In genomic region chr21:43735236-43736091, GRCh38 we compare ENCODE assay signal across 15 cellular contexts. TPM values are rescaled to one million over a fixed set of nuclear protein-coding genes. Genes with fewer than 3 reads are reported as not detected.
DNase-seq lines count a peak whose midpoint lies in the region; ATAC-seq, FAIRE-seq and TF ChIP-seq lines count a peak whose summit lies in the region.
"Had no signal": no experiment of that assay in that cellular context is flagged by ENCODE, and none has a peak within 500 bp of the region (broad histone marks: within the 10 kb centered on the region; RNA-seq: fewer than 3 reads in every experiment).

No MANE protein-coding gene starts in this region.

- H3K4me1 Mint-ChIP-seq in H9 = peaks cover 19 to 20% of the 10 kb centered on the region in 2 experiments
- H3K4me1 Mint-ChIP-seq in Calu3 (ENCODE audit: low read depth, unreplicated experiment) = peaks cover 18% of the 10 kb centered on the region
- H3K4me1 Mint-ChIP-seq in CD4-positive, alpha-beta T cell (ENCODE audit: low read depth) = peaks cover 35% of the 10 kb centered on the region

- no peak overlapping the region for H2BK15ac ChIP-seq in H9 (ENCODE audit: low read depth, low read length)

- H2BK5ac ChIP-seq in H9 (ENCODE audit: insufficient read length, low read length) = no peak overlapping the region

- H3K14ac ChIP-seq in H9 (ENCODE audit: insufficient read depth, low read length) = no peak overlapping the region

- H3K4me3 Mint-ChIP-seq in H9 = no peak overlapping the region
- H3K4me3 Mint-ChIP-seq in Calu3 (ENCODE audit: low read depth, unreplicated experiment) = no peak overlapping the region
- H3K4me3 Mint-ChIP-seq in CD4-positive, alpha-beta T cell = no peak overlapping the region
- H3K4me3 Mint-ChIP-seq: stimulated activated naive B cell treated with anti-CD40 and anti-IgM and Interleukin-4, amounts not matched to agents 10 μg/mL and 1 μg/mL and 100 μg/mL, for 72 hours had no signal

- H2BK120ac ChIP-seq in H9 (ENCODE audit: low read depth, low read length, poor library complexity, severe bottlenecking) = no peak overlapping the region

- H3K79me2 ChIP-seq in H9 (ENCODE audit: insufficient read depth, low read length) (no peaks in the 10 kb centered on the region; the same call in 1 of the 2 replicates), K562 (ENCODE audit: control insufficient read depth, insufficient read depth, low read length) (peaks cover 74% of the 10 kb centered on the region)

- no peak for TF ChIP-seq EP300 in K562 (IDR thresholded peaks at IDR 0.05; ENCODE audit: low read length)

- H2AFZ ChIP-seq in H9 (ENCODE audit: low read length) (no peak overlapping the region), K562 (ENCODE audit: low read depth, low read length) (no peak overlapping the region)

- no peak overlapping the region for H3K9ac ChIP-seq in H9 (ENCODE audit: extremely low read depth, insufficient read length, low read length)
- peak overlapping the region in 1 of 2 experiments; percentile 80; a peak in 2 of 4 replicates for H3K9ac ChIP-seq in K562 (ENCODE audit: insufficient read depth in 1 of 2, low read depth in 2 of 2, low read length in 2 of 2)

- H3K18ac ChIP-seq in H9 (ENCODE audit: insufficient read length, low read depth, low read length) = no peak overlapping the region

- H3K4me3 ChIP-seq in K562 (no peak overlapping the region), lower lobe of right lung (no peak overlapping the region), thoracic aorta (peak overlapping the region; percentile 47)
- H3K4me3 ChIP-seq: SK-N-MC had no signal

- no peak overlapping the region for H4K8ac ChIP-seq in H9 (replicated peaks; ENCODE audit: insufficient read length, low read depth, low read length)

- BruUV-seq in K562 (replicated peaks; lab: Mats Ljungman, UMichigan) = no TSS peak
- no TSS peak for BruUV-seq in Calu3 (replicated peaks; lab: Mats Ljungman, UMichigan)

- H3T11ph ChIP-seq in H9 (ENCODE audit: low read length) = no peak overlapping the region

- no peak for FAIRE-seq in K562 (lab: Jason Lieb, UNC)

- H2BK12ac ChIP-seq in H9 (ENCODE audit: insufficient read length, low read depth, low read length) = no peak overlapping the region

- H3K4me2 ChIP-seq in H9 (ENCODE audit: insufficient read depth, insufficient read length, low read length) = no peak overlapping the region
- H3K4me2 ChIP-seq in K562 (ENCODE audit: insufficient read depth, low read length) = no peak overlapping the region

- H3K27me3 Mint-ChIP-seq in H9 (ENCODE audit: low read depth) (no peaks in the 10 kb centered on the region), Calu3 (ENCODE audit: unreplicated experiment) (no peaks in the 10 kb centered on the region)
- no peaks in the 10 kb centered on the region for H3K27me3 Mint-ChIP-seq in CD4-positive, alpha-beta T cell
- H3K27me3 Mint-ChIP-seq: naive thymus-derived CD8-positive, alpha-beta T cell; stimulated activated naive B cell treated with anti-CD40 and anti-IgM and Interleukin-4, amounts not matched to agents 10 μg/mL and 1 μg/mL and 100 μg/mL, for 72 hours had no signal

- H3K27me3 ChIP-seq in H9 (ENCODE audit: insufficient read depth, low read length) = no peaks in the 10 kb centered on the region
- no peaks in the 10 kb centered on the region for H3K27me3 ChIP-seq in K562 (ENCODE audit: control insufficient read depth in 2 of 2, insufficient read depth in 2 of 2, low read length in 2 of 2)
- no peaks in the 10 kb centered on the region for H3K27me3 ChIP-seq in lower lobe of right lung (ENCODE audit: low read depth)
- no peaks in the 10 kb centered on the region for H3K27me3 ChIP-seq in thoracic aorta (replicated peaks; ENCODE audit: insufficient read depth)
- H3K27me3 ChIP-seq in CD4-positive, alpha-beta T cell (ENCODE audit: control insufficient read depth, insufficient read depth, low read length) = no peaks in the 10 kb centered on the region

- TF ChIP-seq POLR2A in K562 (conservative IDR thresholded peaks at IDR 0.05) = no peak

- CTCF ChIA-PET in K562 (lab: Yijun Ruan, JAX; ENCODE audit: low intra/inter-chr PET ratio) (no interaction called here), Calu3 (lab: Charles Lee) (no interaction called here)
- CTCF ChIA-PET in CD4-positive, alpha-beta T cell (lab: Charles Lee) = no interaction called here

- DNase-seq in H9 (no peak), K562 (ENCODE audit: extremely low read depth in 1 of 4, low spot score in 3 of 4) (no peak), lower lobe of right lung (no peak), thoracic aorta (ENCODE audit: low spot score) (no peak), Calu3 (no peak)
- DNase-seq in CD4-positive, alpha-beta T cell = no peak
- DNase-seq: activated CD4-positive, alpha-beta T cell treated with anti-CD3 and anti-CD28 coated beads for 4 hours; activated CD8-positive, alpha-beta memory T cell treated with anti-CD3 and anti-CD28 coated beads, Interleukin-2, amount 50 U/mL, for 4 hours; activated effector memory CD4-positive, alpha-beta T cell treated with anti-CD3 and anti-CD28 coated beads, Interleukin-2, amount 50 U/mL, for 16 hours; naive thymus-derived CD8-positive, alpha-beta T cell; NCI-H2029; NCI-H510A treated with DMSO at 0.1 percent for 48 hours; stimulated activated naive B cell treated with anti-CD40 and anti-IgM and Interleukin-4, amounts not matched to agents 10 μg/mL and 1 μg/mL and 100 μg/mL, for 72 hours had no signal

- no peak for TF ChIP-seq CTCF in H9 (conservative IDR thresholded peaks at IDR 0.05)
- TF ChIP-seq CTCF in K562 (IDR thresholded peaks at IDR 0.05 in 2 of 3, conservative IDR thresholded peaks at IDR 0.05 in 1 of 3; ENCODE audit: insufficient read depth in 2 of 3, low read depth in 1 of 3, low read length in 3 of 3) = no peak
- TF ChIP-seq CTCF in lower lobe of right lung (IDR thresholded peaks at IDR 0.05) = no peak
- TF ChIP-seq CTCF in thoracic aorta (IDR thresholded peaks at IDR 0.05) = no peak
- no peak for TF ChIP-seq CTCF in Calu3 (IDR thresholded peaks at IDR 0.05; ENCODE audit: unreplicated experiment)
- TF ChIP-seq CTCF in CD4-positive, alpha-beta T cell (IDR thresholded peaks at IDR 0.05) = no peak

- no peaks in the 10 kb centered on the region for H3K9me3 ChIP-seq in H9 (ENCODE audit: control insufficient read depth, low read depth, low read length)
- no peaks in the 10 kb centered on the region for H3K9me3 ChIP-seq in K562 (replicated peaks; ENCODE audit: control insufficient read depth, insufficient read depth, low read depth, low read length)
- no peaks in the 10 kb centered on the region for H3K9me3 ChIP-seq in lower lobe of right lung
- no peaks in the 10 kb centered on the region for H3K9me3 ChIP-seq in thoracic aorta
- H3K9me3 ChIP-seq in CD4-positive, alpha-beta T cell (ENCODE audit: control insufficient read depth, low read length) = no peaks in the 10 kb centered on the region

- no peak overlapping the region for H3K23ac ChIP-seq in H9 (ENCODE audit: insufficient read length, low read depth, low read length)

- no peaks in the 10 kb centered on the region for H3K79me1 ChIP-seq in H9 (ENCODE audit: insufficient read depth, low read depth, low read length, poor library complexity, severe bottlenecking)

- H2AK5ac ChIP-seq in H9 (ENCODE audit: insufficient read length, low read length) = no peak overlapping the region

- no peak overlapping the region for H4K91ac ChIP-seq in H9 (ENCODE audit: insufficient read length, low read depth, low read length)

- in situ Hi-C loops in K562 (cut with MboI) = no loop called here

- no peaks in the 10 kb centered on the region for H3K23me2 ChIP-seq in H9 (ENCODE audit: insufficient read length, low read depth, low read length, poor library complexity, severe bottlenecking)

- peaks cover 11% of the 10 kb centered on the region for H3K9me1 ChIP-seq in K562 (ENCODE audit: control insufficient read depth, insufficient read depth, low read length)

- H3K36me3 ChIP-seq in K562 (ENCODE audit: control insufficient read depth, insufficient read depth, low read length) (peaks cover 77% of the 10 kb centered on the region), lower lobe of right lung (peaks cover 42% of the 10 kb centered on the region), thoracic aorta (peaks cover 3% of the 10 kb centered on the region)

- H3K27ac ChIP-seq in H9 (ENCODE audit: insufficient read length, low read depth, low read length) (no peak overlapping the region), K562 (ENCODE audit: extremely low read depth, low read depth, low read length) (no peak overlapping the region), lower lobe of right lung (peak overlapping the region; percentile 75), thoracic aorta (peak overlapping the region; percentile 52 to 67)
- no peak overlapping the region for H3K27ac ChIP-seq in CD4-positive, alpha-beta T cell (ENCODE audit: low read depth, low read length)
- H3K27ac ChIP-seq: SK-N-MC had no signal

- intact Hi-C loops in K562 (cut with micrococcal nuclease) = no loop called here
- intact Hi-C loops in lower lobe of right lung (cut with DNase I) = no loop called here
- intact Hi-C loops in Calu3 (cut with micrococcal nuclease; ENCODE audit: unreplicated experiment) = no loop called here
- intact Hi-C loops in CD4-positive, alpha-beta T cell (cut with DNase I, micrococcal nuclease) = no loop called here

- no peak overlapping the region for H4K5ac ChIP-seq in H9 (ENCODE audit: insufficient read length, low read depth, low read length)

- H3K56ac ChIP-seq in H9 (ENCODE audit: insufficient read length, low read depth, low read length) = no peak overlapping the region

- no CpG with 5 or more reads among the region's 22 CpGs for WGBS in H9 (ENCODE audit: extremely low coverage, insufficient read length, low lambda C conversion rate)
- WGBS in K562 (ENCODE audit: insufficient coverage, low coverage, missing lambda C conversion rate) = 94% methylated on average over 22 of the region's 22 CpGs

- H3K4ac ChIP-seq in H9 (ENCODE audit: low read depth, low read length) = no peak overlapping the region

- H3K9me3 Mint-ChIP-seq in H9 = no peaks in the 10 kb centered on the region
- H3K9me3 Mint-ChIP-seq in Calu3 (ENCODE audit: low read depth, unreplicated experiment) = no peaks in the 10 kb centered on the region
- no peaks in the 10 kb centered on the region for H3K9me3 Mint-ChIP-seq in CD4-positive, alpha-beta T cell
- H3K9me3 Mint-ChIP-seq: naive thymus-derived CD8-positive, alpha-beta T cell had no signal

- no peak for TF ChIP-seq RAD21 in K562 (CRISPR knock-in tag; conservative IDR thresholded peaks at IDR 0.05 in 1 of 2, IDR thresholded peaks at IDR 0.05 in 1 of 2)

- ATAC-seq in K562 = no peak
- no peak for ATAC-seq in lower lobe of right lung
- ATAC-seq in thoracic aorta (ENCODE audit: insufficient number of reproducible peaks, low FRiP score, low read depth) = no peak
- ATAC-seq in CD4-positive, alpha-beta T cell (ENCODE audit: poor library complexity) = no peak
- no peak for ATAC-seq in HG03159 (IDR thresholded peaks at IDR 0.05; ENCODE audit: unreplicated experiment)
- ATAC-seq: stimulated activated naive B cell treated with anti-CD40 and anti-IgM and Interleukin-4, amounts not matched to agents 10 μg/mL and 1 μg/mL and 100 μg/mL, for 72 hours had no signal

- H3K36me3 Mint-ChIP-seq in H9 (ENCODE audit: insufficient read depth in 1 of 3, low read depth in 3 of 3) (peaks cover 0 to 14% (median 0%) of the 10 kb centered on the region in 3 experiments; a peak in 2 of 7 replicates), Calu3 (ENCODE audit: insufficient read depth, unreplicated experiment) (peaks cover 45% of the 10 kb centered on the region)
- H3K36me3 Mint-ChIP-seq in CD4-positive, alpha-beta T cell (ENCODE audit: low read depth) = peaks cover 24% of the 10 kb centered on the region

- no peaks in the 10 kb centered on the region for H4K20me1 ChIP-seq in H9 (ENCODE audit: control insufficient read depth, insufficient read depth, insufficient read length)
- peaks cover 23% of the 10 kb centered on the region for H4K20me1 ChIP-seq in K562 (replicated peaks; ENCODE audit: control insufficient read depth, insufficient read depth, low read length)

- H3K4me1 ChIP-seq in H9 (ENCODE audit: insufficient read depth, low read length) (no peaks in the 10 kb centered on the region), K562 (replicated peaks in 1 of 2; ENCODE audit: control insufficient read depth in 2 of 2, insufficient read depth in 2 of 2, low read length in 2 of 2) (peaks cover 19 to 67% of the 10 kb centered on the region in 2 experiments), lower lobe of right lung (peaks cover 46% of the 10 kb centered on the region), thoracic aorta (ENCODE audit: control insufficient read depth in 1 of 2, low read depth in 2 of 2) (peaks cover 23 to 54% of the 10 kb centered on the region in 2 donors)

- peak overlapping the region in 2 of 3 experiments; percentile 40 to 44; a peak in 3 of 7 replicates for H3K27ac Mint-ChIP-seq in H9
- no peak overlapping the region for H3K27ac Mint-ChIP-seq in Calu3 (ENCODE audit: unreplicated experiment)
- no peak overlapping the region for H3K27ac Mint-ChIP-seq in CD4-positive, alpha-beta T cell
- H3K27ac Mint-ChIP-seq: stimulated activated naive B cell treated with anti-CD40 and anti-IgM and Interleukin-4, amounts not matched to agents 10 μg/mL and 1 μg/mL and 100 μg/mL, for 72 hours had no signal

- POLR2A ChIA-PET in K562 (lab: Yijun Ruan, JAX) = interaction anchor here (0.7 to 3.5 kb wide), 3 partner anchors 8 to 11 kb away, joined by 3 to 26 read pairs (median 19); no protein-coding TSS in a partner anchor
- POLR2A ChIA-PET in CD4-positive, alpha-beta T cell (lab: Charles Lee) = no interaction called here

- no peak overlapping the region for H2BK20ac ChIP-seq in H9 (ENCODE audit: low read depth, low read length, poor library complexity, severe bottlenecking)

RNA-seq across cellular contexts. Expression of gene PDXK, which starts 16.5 kb away (rescaled TPM):
- 109 and 117 TPM in 2 replicates for total RNA-seq in H9 (2021)
- total RNA-seq in K562 (2011; cell fraction: chromatin; rRNA removed; ENCODE audit: low replicate concordance) = 130 and 265 TPM in 2 replicates
- 121 and 125 TPM in 2 replicates for total RNA-seq in K562 (2011; cell fraction: nucleolus; rRNA removed)
- 113 and 116 TPM in 2 replicates for total RNA-seq in K562 (2011; cell fraction: nucleoplasm; rRNA removed)
- 95.1 and 117 TPM in 2 replicates for total RNA-seq in K562 (2014; rRNA removed)
- total RNA-seq in K562 (2014; rRNA removed; fragmentation: Illumina TruSeq; extraction: Trizol) = 57.2 and 71.2 TPM in 2 replicates
- 46.8 and 47.5 TPM in 2 replicates for total RNA-seq in K562 (2015; rRNA removed; fragmentation: Illumina TruSeq; extraction: Trizol)
- total RNA-seq in K562 (2021) = 162 TPM in 2 replicates
- 135 and 158 TPM in 2 replicates for polyA plus RNA-seq in K562 (2011; rRNA removed)
- 118 and 126 TPM in 2 replicates for polyA plus RNA-seq in K562 (2011; cell fraction: cytosol; rRNA removed)
- 116 TPM in 2 replicates for polyA plus RNA-seq in K562 (2011; cell fraction: nucleus; rRNA removed)
- 82.1 and 83.5 TPM in 2 replicates for polyA plus RNA-seq in K562 (2012)
- 80.6 and 84.8 TPM in 2 replicates for polyA plus RNA-seq in K562 (2014; fragmentation: Illumina TruSeq; extraction: Trizol)
- polyA plus RNA-seq in K562 (2014; fragmentation: Nextera tagmentation; extraction: Ambion mirVana) = 1 to 10 TPM; 5.6 to 8.9 TPM
- polyA plus RNA-seq in K562 (2014; rRNA removed) = 76.5 and 103 TPM in 2 replicates
- polyA minus RNA-seq in K562 (2011; rRNA and poly(A)+ RNA removed) = 203 and 232 TPM in 2 replicates
- 63.0 and 91.6 TPM in 2 replicates for polyA minus RNA-seq in K562 (2011; cell fraction: cytosol; rRNA and poly(A)+ RNA removed)
- 27.7 and 39.5 TPM in 2 replicates for polyA minus RNA-seq in K562 (2011; cell fraction: nucleus; rRNA and poly(A)+ RNA removed)
- 195 TPM for total RNA-seq in lower lobe of right lung
- 10 to 100 TPM; 52.4 to 64.7 TPM for total RNA-seq in thoracic aorta
- 202 and 214 TPM in 2 replicates for total RNA-seq in Calu3 (2022)
- 10 to 100 TPM; 74.8 to 77.0 TPM for total RNA-seq in CD4-positive, alpha-beta T cell

RNA-seq across cellular contexts. Expression of gene CSTB, which starts 40.6 kb away (rescaled TPM):
- total RNA-seq in H9 (2021) (40.7 and 44.5 TPM in 2 replicates), K562 (2014; rRNA removed) (23.1 and 29.0 TPM in 2 replicates), K562 (2014; rRNA removed; fragmentation: Illumina TruSeq; extraction: Trizol) (20.8 and 21.1 TPM in 2 replicates), K562 (2015; rRNA removed; fragmentation: Illumina TruSeq; extraction: Trizol) (31.7 and 34.9 TPM in 2 replicates), K562 (2021) (43.5 and 48.1 TPM in 2 replicates), lower lobe of right lung (154 TPM), thoracic aorta (1 to 10 TPM; 2.3 to 8.4 TPM), Calu3 (2022) (105 and 116 TPM in 2 replicates)
- 10.6 and 21.9 TPM in 2 replicates for total RNA-seq in K562 (2011; cell fraction: chromatin; rRNA removed; ENCODE audit: low replicate concordance)
- total RNA-seq in K562 (2011; cell fraction: nucleolus; rRNA removed) = 19.5 and 22.0 TPM in 2 replicates
- total RNA-seq in K562 (2011; cell fraction: nucleoplasm; rRNA removed) = 18.3 and 24.3 TPM in 2 replicates
- polyA plus RNA-seq in K562 (2011; rRNA removed) (46.6 and 58.0 TPM in 2 replicates), K562 (2014; fragmentation: Illumina TruSeq; extraction: Trizol) (64.2 and 79.8 TPM in 2 replicates), K562 (2014; fragmentation: Nextera tagmentation; extraction: Ambion mirVana) (10 to 100 TPM; 12.4 to 17.1 TPM), K562 (2014; rRNA removed) (65.0 and 67.8 TPM in 2 replicates)
- polyA plus RNA-seq in K562 (2011; cell fraction: cytosol; rRNA removed) = 74.4 and 80.8 TPM in 2 replicates
- 36.5 and 43.3 TPM in 2 replicates for polyA plus RNA-seq in K562 (2011; cell fraction: nucleus; rRNA removed)
- polyA plus RNA-seq in K562 (2012) = 76.9 and 118 TPM in 2 replicates
- 33.5 and 37.4 TPM in 2 replicates for polyA minus RNA-seq in K562 (2011; rRNA and poly(A)+ RNA removed)
- polyA minus RNA-seq in K562 (2011; cell fraction: cytosol; rRNA and poly(A)+ RNA removed) = 14.2 and 21.7 TPM in 2 replicates
- polyA minus RNA-seq in K562 (2011; cell fraction: nucleus; rRNA and poly(A)+ RNA removed) = 9.0 and 14.1 TPM in 2 replicates
- total RNA-seq in CD4-positive, alpha-beta T cell = 10 to 100 TPM; 13.4 to 14.5 TPM

RNA-seq across cellular contexts. Expression of gene RRP1, which starts 53.9 kb away (rescaled TPM):
- total RNA-seq in H9 (2021) (73.3 and 76.7 TPM in 2 replicates), K562 (2014; rRNA removed) (68.6 and 84.3 TPM in 2 replicates), K562 (2014; rRNA removed; fragmentation: Illumina TruSeq; extraction: Trizol) (40.5 and 48.5 TPM in 2 replicates), K562 (2015; rRNA removed; fragmentation: Illumina TruSeq; extraction: Trizol) (51.6 and 52.9 TPM in 2 replicates), K562 (2021) (89.1 and 105 TPM in 2 replicates), lower lobe of right lung (13.6 TPM), thoracic aorta (10 to 100 TPM; 21.3 to 34.3 TPM), Calu3 (2022) (37.2 and 49.4 TPM in 2 replicates)
- total RNA-seq in K562 (2011; cell fraction: chromatin; rRNA removed; ENCODE audit: low replicate concordance) = 200 and 398 TPM in 2 replicates
- total RNA-seq in K562 (2011; cell fraction: nucleolus; rRNA removed) = 176 and 196 TPM in 2 replicates
- total RNA-seq in K562 (2011; cell fraction: nucleoplasm; rRNA removed) = 186 and 220 TPM in 2 replicates
- polyA plus RNA-seq in K562 (2011; rRNA removed) (38.0 and 47.3 TPM in 2 replicates), K562 (2014; fragmentation: Illumina TruSeq; extraction: Trizol) (79.7 and 97.5 TPM in 2 replicates), K562 (2014; fragmentation: Nextera tagmentation; extraction: Ambion mirVana) (1 to 10 TPM in 1 of 2 experiments, under 1 TPM in 1; 0.89 to 1.8 TPM), K562 (2014; rRNA removed) (60.2 and 64.7 TPM in 2 replicates)
- 22.9 and 23.5 TPM in 2 replicates for polyA plus RNA-seq in K562 (2011; cell fraction: cytosol; rRNA removed)
- polyA plus RNA-seq in K562 (2011; cell fraction: nucleus; rRNA removed) = 233 and 286 TPM in 2 replicates
- 35.6 and 62.2 TPM in 2 replicates for polyA plus RNA-seq in K562 (2012)
- polyA minus RNA-seq in K562 (2011; rRNA and poly(A)+ RNA removed) = 23.9 and 28.6 TPM in 2 replicates
- 20.8 and 22.0 TPM in 2 replicates for polyA minus RNA-seq in K562 (2011; cell fraction: cytosol; rRNA and poly(A)+ RNA removed)
- polyA minus RNA-seq in K562 (2011; cell fraction: nucleus; rRNA and poly(A)+ RNA removed) = 66.5 and 104 TPM in 2 replicates
- total RNA-seq in CD4-positive, alpha-beta T cell = 10 to 100 TPM; 27.7 to 29.0 TPM

Comparison
In these comparisons a context has a peak if more than half of its experiments do, and no peak if none do; other contexts are left out.
1. H3K27ac ChIP-seq: peak in lower lobe of right lung (single experiment) and thoracic aorta (2 of 2); none in H9 (single experiment), K562 (single experiment) and CD4-positive, alpha-beta T cell (single experiment).
2. H3K27ac Mint-ChIP-seq: peak in H9 (2 of 3); none in Calu3 (single experiment) and CD4-positive, alpha-beta T cell (single experiment).